Comparison of ENCODE assay signal across 16 cellular contexts in genomic region chr14:54360667-54361066, GRCh38. TPM values are rescaled to one million over a fixed set of nuclear protein-coding genes. Genes with fewer than 3 reads are reported as not detected.
A peak's percentile ranks its signal among the peaks of the same experiment; 100 is the strongest.
DNase-seq lines count a peak whose midpoint lies in the region; ATAC-seq, FAIRE-seq and TF ChIP-seq lines count a peak whose summit lies in the region.
"Had no signal": no experiment of that assay in that cellular context is flagged by ENCODE, and none has a peak within 500 bp of the region (broad histone marks: within the 10 kb centered on the region; RNA-seq: fewer than 3 reads in every experiment).

No MANE protein-coding gene starts in this region.

- POLR2A ChIA-PET in H1 (lab: Charles Lee; ENCODE audit: partially characterized antibody): no interaction called here
- POLR2A ChIA-PET in RWPE1 (lab: Yijun Ruan, JAX; ENCODE audit: low non-redundant PET): no interaction called here

- CTCF ChIA-PET in H1 (lab: Charles Lee; ENCODE audit: partially characterized antibody): interaction anchor here (0.9 to 1.4 kb wide), 2 partner anchors 12 to 945 kb away, joined by 3 to 5 read pairs; no protein-coding TSS in a partner anchor
- CTCF ChIA-PET in RWPE1 (lab: Yijun Ruan, JAX): no interaction called here

- no peak for DNase-seq in GM23338 (ENCODE audit: low spot score)
- peak in 1 of 2 experiments; percentile 35 for DNase-seq in H1 (ENCODE audit: low read depth in 1 of 2, low spot score in 2 of 2)
- DNase-seq in right lobe of liver: peak in 1 of 3 donors; percentile 29
- DNase-seq in NCI-H2029 treated with DMSO at 0.1 percent for 48 hours (lab: John Stamatoyannopoulos, UW): no peak
- DNase-seq in putamen (ENCODE audit: low spot score): no peak
- no peak for DNase-seq in RWPE1 (ENCODE audit: low spot score)
- DNase-seq: ACHN; CD4-positive, CD25-positive, alpha-beta regulatory T cell; DMS53; GF-D8 had no signal

- H2BK120ac ChIP-seq in H1 (replicated peaks; ENCODE audit: low read depth, low read length): peak overlapping the region; percentile 3

- TF ChIP-seq CTCF in GM23338 (conservative IDR thresholded peaks at IDR 0.05; ENCODE audit: low read depth in 2 of 2) (no peak), H1 (IDR thresholded peaks at IDR 0.05; ENCODE audit: control extremely low read depth in 1 of 3, insufficient read depth in 1 of 3, low read depth in 1 of 3, low read length in 3 of 3) (no peak), right lobe of liver (IDR thresholded peaks at IDR 0.05) (no peak), RWPE1 (conservative IDR thresholded peaks at IDR 0.05; ENCODE audit: low read depth) (no peak)

- no peaks in the 10 kb centered on the region; the same call in 2 of the 3 replicates for H3K9me3 Mint-ChIP-seq in GM23338

- peak overlapping the region; percentile 24 for H2BK20ac ChIP-seq in H1 (ENCODE audit: low read length)

- peak overlapping the region; percentile 96 for H4K91ac ChIP-seq in H1 (replicated peaks; ENCODE audit: insufficient read length, low read length)

- H3K23ac ChIP-seq in H1 (ENCODE audit: insufficient read length): no peak overlapping the region

- TF ChIP-seq EP300 in H1 (IDR thresholded peaks at IDR 0.05; ENCODE audit: borderline replicate concordance in 1 of 2, low read depth in 2 of 2, low read length in 2 of 2): no peak

- H3K27me3 ChIP-seq in GM23338 (ENCODE audit: insufficient read depth) (no peaks in the 10 kb centered on the region), HUES48 (ENCODE audit: control insufficient read depth, insufficient read depth, low read length) (peaks cover 8% of the 10 kb centered on the region), H1 (replicated peaks in 1 of 4; ENCODE audit: control insufficient read depth in 3 of 4, extremely low read depth in 1 of 4, insufficient read depth in 3 of 4, low read length in 3 of 4) (peaks cover 0 to 6% (median 0%) of the 10 kb centered on the region in 4 experiments; a peak in 2 of 7 replicates), right lobe of liver (no peaks in the 10 kb centered on the region)
- H3K27me3 ChIP-seq: BLaER1 treated with 17β-estradiol and CSF1 and Interleukin-3, amounts not matched to agents 10 nM and 100 nM had no signal

- intact Hi-C loops in right lobe of liver (cut with DNase I): no loop called here

- no peak for TF ChIP-seq RAD21 in H1 (IDR thresholded peaks at IDR 0.05 in 1 of 2, conservative IDR thresholded peaks at IDR 0.05 in 1 of 2; ENCODE audit: low read depth in 2 of 2, low read length in 2 of 2)

- H3K36me3 Mint-ChIP-seq in GM23338 (ENCODE audit: low read depth): peaks cover 4% of the 10 kb centered on the region; the same call in 2 of the 3 replicates
- H3K36me3 Mint-ChIP-seq: CD4-positive, CD25-positive, alpha-beta regulatory T cell had no signal

- H2AFZ ChIP-seq in GM23338 (no peak overlapping the region), H1 (ENCODE audit: low read length) (no peak overlapping the region)

- ATAC-seq in GM23338: no peak
- ATAC-seq in right lobe of liver: peak; percentile 40 to 68 (median 50)
- ATAC-seq: HCT116 had no signal

- no peak overlapping the region for H3K56ac ChIP-seq in H1 (replicated peaks; ENCODE audit: insufficient read length, low read depth, low read length)

- H2BK5ac ChIP-seq in H1 (ENCODE audit: low read depth, low read length): peak overlapping the region; percentile 49; the same call in 1 of the 2 replicates

- H3K9me3 ChIP-seq in HUES48 (ENCODE audit: control insufficient read depth, insufficient read depth, low read length): no peaks in the 10 kb centered on the region
- H3K9me3 ChIP-seq in H1 (ENCODE audit: insufficient read depth in 2 of 2, low read depth in 1 of 2, low read length in 1 of 2): no peaks in the 10 kb centered on the region
- no peaks in the 10 kb centered on the region for H3K9me3 ChIP-seq in right lobe of liver
- H3K9me3 ChIP-seq: BLaER1 treated with 17β-estradiol and CSF1 and Interleukin-3, amounts not matched to agents 10 nM and 100 nM had no signal

- H2BK12ac ChIP-seq in H1 (ENCODE audit: low read depth, low read length): peak overlapping the region; percentile 73; the same call in 1 of the 2 replicates

- FAIRE-seq in H1 (lab: Jason Lieb, UNC): no peak
- FAIRE-seq: GM19239, H54 had no signal

- H3K14ac ChIP-seq in H1 (ENCODE audit: insufficient read length): no peak overlapping the region

- H2AK5ac ChIP-seq in H1 (ENCODE audit: low read depth, low read length): peak overlapping the region; percentile 46; the same call in 1 of the 2 replicates

- no peak for TF ChIP-seq POLR2A in H1 (IDR thresholded peaks at IDR 0.05; ENCODE audit: control extremely low read depth in 1 of 2, low read depth in 2 of 2, low read length in 2 of 2)
- no peak for TF ChIP-seq POLR2A in right lobe of liver (IDR thresholded peaks at IDR 0.05)

- H3K23me2 ChIP-seq in H1 (ENCODE audit: low read depth, low read length): no peaks in the 10 kb centered on the region; the same call in 1 of the 2 replicates

- H3K18ac ChIP-seq in H1 (ENCODE audit: extremely low read depth, low read length): peak overlapping the region; percentile 1; the same call in 1 of the 2 replicates

- no peak overlapping the region for H3K27ac ChIP-seq in GM23338 (ENCODE audit: low read depth)
- H3K27ac ChIP-seq in HUES48 (ENCODE audit: low read depth, low read length): peak overlapping the region; percentile 94
- no peak overlapping the region for H3K27ac ChIP-seq in H1 (ENCODE audit: low read depth, low read length)
- H3K27ac ChIP-seq in right lobe of liver: no peak overlapping the region
- no peak overlapping the region for H3K27ac ChIP-seq in RWPE1
- H3K27ac ChIP-seq: BLaER1 treated with 17β-estradiol and CSF1 and Interleukin-3, amounts not matched to agents 10 nM and 100 nM had no signal

- peak overlapping the region; percentile 16; the same call in 1 of the 2 replicates for H3K4me2 ChIP-seq in GM23338
- H3K4me2 ChIP-seq in H1 (ENCODE audit: insufficient read depth in 1 of 2, low read depth in 2 of 2, low read length in 2 of 2): no peak overlapping the region
- H3K4me2 ChIP-seq: BLaER1 treated with 17β-estradiol and CSF1 and Interleukin-3, amounts not matched to agents 10 nM and 100 nM had no signal

- WGBS in H1 (ENCODE audit: extremely low coverage in 1 of 2, insufficient coverage in 1 of 2, insufficient read length in 1 of 2, insufficient replicate concordance in 2 of 2, low coverage in 1 of 2, low lambda C conversion rate in 2 of 2, missing lambda C conversion rate in 1 of 2), 2 experiments: 83% methylated on average over 1 of the region's 1 CpG; no CpG with 5 or more reads in 1 of the 2 experiments
- 75% methylated on average over 1 of the region's 1 CpG for WGBS in right lobe of liver (ENCODE audit: insufficient coverage, low coverage, low lambda C conversion rate, missing lambda C conversion rate)

- peaks cover 48% of the 10 kb centered on the region for H3K4me1 Mint-ChIP-seq in GM23338
- H3K4me1 Mint-ChIP-seq: CD4-positive, CD25-positive, alpha-beta regulatory T cell had no signal

- H3K36me3 ChIP-seq in GM23338 (ENCODE audit: insufficient read depth) (no peaks in the 10 kb centered on the region), HUES48 (ENCODE audit: control insufficient read depth, insufficient read depth, low read length) (no peaks in the 10 kb centered on the region), H1 (ENCODE audit: control insufficient read depth in 2 of 4, insufficient read depth in 4 of 4, low read length in 3 of 4) (no peaks in the 10 kb centered on the region), right lobe of liver (no peaks in the 10 kb centered on the region)
- H3K36me3 ChIP-seq: BLaER1 treated with 17β-estradiol and CSF1 and Interleukin-3, amounts not matched to agents 10 nM and 100 nM had no signal

- H4K20me1 ChIP-seq in GM23338 (replicated peaks; ENCODE audit: insufficient read depth): no peaks in the 10 kb centered on the region
- no peaks in the 10 kb centered on the region for H4K20me1 ChIP-seq in H1 (replicated peaks in 1 of 2; ENCODE audit: control insufficient read depth in 1 of 2, insufficient read depth in 2 of 2, low read length in 2 of 2)
- H4K20me1 ChIP-seq: BLaER1 treated with 17β-estradiol and CSF1 and Interleukin-3, amounts not matched to agents 10 nM and 100 nM had no signal

- H3K4me3 ChIP-seq in GM23338 (no peak overlapping the region), HUES48 (ENCODE audit: low read depth, low read length) (no peak overlapping the region), H1 (ENCODE audit: extremely low read depth in 1 of 4, insufficient read depth in 2 of 4, low read depth in 3 of 4, low read length in 4 of 4) (no peak overlapping the region), right lobe of liver (no peak overlapping the region)
- H3K4me3 ChIP-seq: BLaER1 treated with 17β-estradiol and CSF1 and Interleukin-3, amounts not matched to agents 10 nM and 100 nM had no signal

- no peaks in the 10 kb centered on the region for H3F3A ChIP-seq in GM23338 (replicated peaks; ENCODE audit: low read depth)

- H3K4me1 ChIP-seq in GM23338 (ENCODE audit: insufficient read depth) (peaks cover 45% of the 10 kb centered on the region), HUES48 (ENCODE audit: control insufficient read depth, insufficient read depth, low read length) (peaks cover 48% of the 10 kb centered on the region), H1 (replicated peaks in 1 of 4; ENCODE audit: control insufficient read depth in 3 of 4, insufficient read depth in 4 of 4, low read length in 3 of 4) (peaks cover 14 to 37% (median 25%) of the 10 kb centered on the region in 4 experiments), right lobe of liver (peaks cover 0 to 9% (median 0%) of the 10 kb centered on the region in 4 donors)

- peak overlapping the region; percentile 55 for H3K4ac ChIP-seq in H1 (replicated peaks; ENCODE audit: insufficient read length, low read depth, low read length)

- peak overlapping the region; percentile 3; the same call in 1 of the 2 replicates for H2BK15ac ChIP-seq in H1 (ENCODE audit: low read length)

- H3K9me2 ChIP-seq in GM23338 (ENCODE audit: insufficient read depth): no peaks in the 10 kb centered on the region

- no peaks in the 10 kb centered on the region for H3K79me1 ChIP-seq in H1 (ENCODE audit: low read depth, low read length)

- H3K4me3 Mint-ChIP-seq in GM23338: no peak overlapping the region
- H3K4me3 Mint-ChIP-seq: CD4-positive, CD25-positive, alpha-beta regulatory T cell; IgD-negative memory B cell had no signal

- no peak overlapping the region for H4K5ac ChIP-seq in H1 (ENCODE audit: insufficient read length, low read depth, low read length)

- H4K8ac ChIP-seq in H1 (ENCODE audit: extremely low read depth, insufficient read depth, low read length): no peak overlapping the region

- H3K79me2 ChIP-seq in GM23338 (replicated peaks; ENCODE audit: insufficient read depth): no peaks in the 10 kb centered on the region
- H3K79me2 ChIP-seq in H1 (ENCODE audit: control insufficient read depth in 1 of 2, insufficient read depth in 2 of 2, low read length in 2 of 2): no peaks in the 10 kb centered on the region

- H3K27ac Mint-ChIP-seq in GM23338: no peak overlapping the region; the same call in 1 of the 2 replicates
- H3K27ac Mint-ChIP-seq: CD4-positive, CD25-positive, alpha-beta regulatory T cell; IgD-negative memory B cell had no signal

- H3K27me3 Mint-ChIP-seq in GM23338 (ENCODE audit: insufficient read depth, low read depth, poor library complexity): peaks cover 6% of the 10 kb centered on the region

- H3K9ac ChIP-seq in HUES48 (ENCODE audit: low read depth, low read length) (no peak overlapping the region), H1 (replicated peaks in 1 of 4; ENCODE audit: extremely low read depth in 1 of 4, low read depth in 3 of 4, low read length in 3 of 4) (no peak overlapping the region)
- H3K9ac ChIP-seq: BLaER1 treated with 17β-estradiol and CSF1 and Interleukin-3, amounts not matched to agents 10 nM and 100 nM had no signal

RNA-seq across cellular contexts. Expression of gene CDKN3, which starts 36.1 kb away (rescaled TPM):
- total RNA-seq in GM23338 (2014; rRNA removed; shearing (Covaris generic)): 36.3 and 61.7 TPM in 2 replicates
- polyA plus RNA-seq in GM23338 (2016; fragmentation: Nextera tagmentation; extraction: Ambion mirVana): 86.8 and 97.4 TPM in 2 replicates
- total RNA-seq in H1 (2021; fragmentation: NEBNext Ultra II Directional; extraction: Animal tissue kit (Norgen Biotek cat#: 25700)): 41.5 and 48.3 TPM in 2 replicates
- 25.4 and 43.5 TPM in 2 replicates for polyA plus RNA-seq in H1 (2011; rRNA removed)
- polyA plus RNA-seq in H1 (2011; cell fraction: cytosol; rRNA removed): 45.7 TPM
- 10.7 TPM for polyA plus RNA-seq in H1 (2011; cell fraction: nucleus; rRNA removed)
- polyA plus RNA-seq in H1 (2012, experiment 1 of 2): 26.3 to 34.7 TPM (median 32.0 TPM) in 4 replicates
- 15.1 TPM for polyA plus RNA-seq in H1 (2012, experiment 2 of 2)
- polyA plus RNA-seq in H1 (2013, experiment 1 of 2): 96.1 TPM
- polyA plus RNA-seq in H1 (2013, experiment 2 of 2): 92.4 TPM
- 16.3 and 28.1 TPM in 2 replicates for polyA minus RNA-seq in H1 (2011; rRNA and poly(A)+ RNA removed)
- 16.1 TPM for polyA minus RNA-seq in H1 (2011; cell fraction: cytosol; rRNA and poly(A)+ RNA removed)
- polyA minus RNA-seq in H1 (2011; cell fraction: nucleus; rRNA and poly(A)+ RNA removed): 16.6 TPM
- total RNA-seq in right lobe of liver: 1 to 10 TPM in 3 of 6 experiments, under 1 TPM in 2, not detected in 1; 0.59 to 7.3 (median 2.4) TPM
- polyA plus RNA-seq: IgD-negative memory B cell had no signal
